In the genomic region with DNA sequence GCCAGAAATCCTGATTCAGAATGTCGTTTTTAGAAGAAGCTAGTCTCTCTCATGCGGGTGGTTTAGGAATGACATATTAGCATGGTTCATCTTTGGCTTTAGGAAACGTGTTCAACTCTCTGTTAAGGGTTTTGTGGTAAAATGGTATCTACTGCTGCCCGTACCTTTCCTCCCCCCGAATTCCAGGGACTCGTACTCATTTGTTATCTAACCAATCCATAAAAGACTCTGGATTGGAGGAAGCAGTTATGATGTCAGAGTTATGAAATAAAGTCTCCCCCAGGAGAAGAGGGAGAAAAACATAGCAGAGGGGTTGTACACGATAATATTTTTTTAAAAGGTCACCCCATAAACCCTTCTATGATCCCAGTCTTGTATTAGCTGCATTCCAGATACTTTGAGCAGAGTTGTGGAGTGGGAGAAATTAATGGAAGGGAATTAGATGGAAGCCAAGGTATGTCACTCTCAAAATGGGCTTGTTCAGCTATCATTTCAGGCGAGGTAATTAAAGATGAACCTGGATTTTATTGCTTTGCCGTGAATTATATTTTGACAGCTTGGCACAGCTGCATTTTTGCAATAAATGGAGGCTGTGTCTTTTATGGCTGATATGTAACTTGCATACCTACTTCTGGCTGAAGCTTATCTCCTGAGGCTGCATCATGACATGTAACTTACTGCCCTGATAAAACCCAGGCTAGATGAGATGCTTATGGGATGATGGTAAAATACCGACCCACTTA, we compare ENCODE assay signal across 1 cellular context.
TF ChIP-seq lines count a peak whose summit lies in the region.

No MANE protein-coding gene starts in this region.

TF ChIP-seq in K562, 482 proteins besides CTCF, POLR2A, EP300 and RAD21 (continued from another document and continues in another):
- TF ChIP-seq NR0B1 (IDR thresholded peaks at IDR 0.05; ENCODE audit: partially characterized antibody): no peak
- no peak for TF ChIP-seq IFI16 (CRISPR knock-in tag; IDR thresholded peaks at IDR 0.05)
- TF ChIP-seq, protein P1, sequence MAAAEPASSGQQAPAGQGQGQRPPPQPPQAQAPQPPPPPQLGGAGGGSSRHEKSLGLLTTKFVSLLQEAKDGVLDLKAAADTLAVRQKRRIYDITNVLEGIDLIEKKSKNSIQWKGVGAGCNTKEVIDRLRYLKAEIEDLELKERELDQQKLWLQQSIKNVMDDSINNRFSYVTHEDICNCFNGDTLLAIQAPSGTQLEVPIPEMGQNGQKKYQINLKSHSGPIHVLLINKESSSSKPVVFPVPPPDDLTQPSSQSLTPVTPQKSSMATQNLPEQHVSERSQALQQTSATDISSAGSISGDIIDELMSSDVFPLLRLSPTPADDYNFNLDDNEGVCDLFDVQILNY (CRISPR knock-in tag; IDR thresholded peaks at IDR 0.05): no peak
- TF ChIP-seq MYNN (IDR thresholded peaks at IDR 0.05): no peak
- no peak for TF ChIP-seq MYNN (CRISPR knock-in tag; IDR thresholded peaks at IDR 0.05)
- no peak for TF ChIP-seq PHB (CRISPR knock-in tag; IDR thresholded peaks at IDR 0.05)
- no peak for TF ChIP-seq TCF7 (IDR thresholded peaks at IDR 0.05; ENCODE audit: borderline replicate concordance)
- TF ChIP-seq ID3 (CRISPR knock-in tag; IDR thresholded peaks at IDR 0.05): no peak
- no peak for TF ChIP-seq ID3 (tag; IDR thresholded peaks at IDR 0.05)
- peak; percentile 86 for TF ChIP-seq FOSL1 (tag; conservative IDR thresholded peaks at IDR 0.05)
- TF ChIP-seq ZNF263 (CRISPR knock-in tag; IDR thresholded peaks at IDR 0.05; ENCODE audit: borderline replicate concordance): no peak
- no peak for TF ChIP-seq EHMT2 (IDR thresholded peaks at IDR 0.05)
- 0 out of 2 replicates have a peak, but pooled peaks have one; percentile 4 for TF ChIP-seq PHTF2 (CRISPR knock-in tag; IDR thresholded peaks at IDR 0.05)
- no peak for TF ChIP-seq TCF3 (CRISPR knock-in tag; IDR thresholded peaks at IDR 0.05)
- TF ChIP-seq, protein P2, sequence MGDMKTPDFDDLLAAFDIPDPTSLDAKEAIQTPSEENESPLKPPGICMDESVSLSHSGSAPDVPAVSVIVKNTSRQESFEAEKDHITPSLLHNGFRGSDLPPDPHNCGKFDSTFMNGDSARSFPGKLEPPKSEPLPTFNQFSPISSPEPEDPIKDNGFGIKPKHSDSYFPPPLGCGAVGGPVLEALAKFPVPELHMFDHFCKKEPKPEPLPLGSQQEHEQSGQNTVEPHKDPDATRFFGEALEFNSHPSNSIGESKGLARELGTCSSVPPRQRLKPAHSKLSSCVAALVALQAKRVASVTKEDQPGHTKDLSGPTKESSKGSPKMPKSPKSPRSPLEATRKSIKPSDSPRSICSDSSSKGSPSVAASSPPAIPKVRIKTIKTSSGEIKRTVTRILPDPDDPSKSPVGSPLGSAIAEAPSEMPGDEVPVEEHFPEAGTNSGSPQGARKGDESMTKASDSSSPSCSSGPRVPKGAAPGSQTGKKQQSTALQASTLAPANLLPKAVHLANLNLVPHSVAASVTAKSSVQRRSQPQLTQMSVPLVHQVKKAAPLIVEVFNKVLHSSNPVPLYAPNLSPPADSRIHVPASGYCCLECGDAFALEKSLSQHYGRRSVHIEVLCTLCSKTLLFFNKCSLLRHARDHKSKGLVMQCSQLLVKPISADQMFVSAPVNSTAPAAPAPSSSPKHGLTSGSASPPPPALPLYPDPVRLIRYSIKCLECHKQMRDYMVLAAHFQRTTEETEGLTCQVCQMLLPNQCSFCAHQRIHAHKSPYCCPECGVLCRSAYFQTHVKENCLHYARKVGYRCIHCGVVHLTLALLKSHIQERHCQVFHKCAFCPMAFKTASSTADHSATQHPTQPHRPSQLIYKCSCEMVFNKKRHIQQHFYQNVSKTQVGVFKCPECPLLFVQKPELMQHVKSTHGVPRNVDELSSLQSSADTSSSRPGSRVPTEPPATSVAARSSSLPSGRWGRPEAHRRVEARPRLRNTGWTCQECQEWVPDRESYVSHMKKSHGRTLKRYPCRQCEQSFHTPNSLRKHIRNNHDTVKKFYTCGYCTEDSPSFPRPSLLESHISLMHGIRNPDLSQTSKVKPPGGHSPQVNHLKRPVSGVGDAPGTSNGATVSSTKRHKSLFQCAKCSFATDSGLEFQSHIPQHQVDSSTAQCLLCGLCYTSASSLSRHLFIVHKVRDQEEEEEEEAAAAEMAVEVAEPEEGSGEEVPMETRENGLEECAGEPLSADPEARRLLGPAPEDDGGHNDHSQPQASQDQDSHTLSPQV (IDR thresholded peaks at IDR 0.05): 0 out of 2 replicates have a peak, but pooled peaks have one; percentile 44
- TF ChIP-seq EGR1 (conservative IDR thresholded peaks at IDR 0.05): no peak
- no peak for TF ChIP-seq POLR3A (IDR thresholded peaks at IDR 0.05; ENCODE audit: borderline replicate concordance, extremely low read depth, insufficient read depth, insufficient read length)
- TF ChIP-seq CREB3L1 (IDR thresholded peaks at IDR 0.05; ENCODE audit: borderline replicate concordance, low read depth): no peak
- TF ChIP-seq KDM2B (CRISPR knock-in tag; IDR thresholded peaks at IDR 0.05): no peak
- TF ChIP-seq, protein P3, sequence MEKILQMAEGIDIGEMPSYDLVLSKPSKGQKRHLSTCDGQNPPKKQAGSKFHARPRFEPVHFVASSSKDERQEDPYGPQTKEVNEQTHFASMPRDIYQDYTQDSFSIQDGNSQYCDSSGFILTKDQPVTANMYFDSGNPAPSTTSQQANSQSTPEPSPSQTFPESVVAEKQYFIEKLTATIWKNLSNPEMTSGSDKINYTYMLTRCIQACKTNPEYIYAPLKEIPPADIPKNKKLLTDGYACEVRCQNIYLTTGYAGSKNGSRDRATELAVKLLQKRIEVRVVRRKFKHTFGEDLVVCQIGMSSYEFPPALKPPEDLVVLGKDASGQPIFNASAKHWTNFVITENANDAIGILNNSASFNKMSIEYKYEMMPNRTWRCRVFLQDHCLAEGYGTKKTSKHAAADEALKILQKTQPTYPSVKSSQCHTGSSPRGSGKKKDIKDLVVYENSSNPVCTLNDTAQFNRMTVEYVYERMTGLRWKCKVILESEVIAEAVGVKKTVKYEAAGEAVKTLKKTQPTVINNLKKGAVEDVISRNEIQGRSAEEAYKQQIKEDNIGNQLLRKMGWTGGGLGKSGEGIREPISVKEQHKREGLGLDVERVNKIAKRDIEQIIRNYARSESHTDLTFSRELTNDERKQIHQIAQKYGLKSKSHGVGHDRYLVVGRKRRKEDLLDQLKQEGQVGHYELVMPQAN (IDR thresholded peaks at IDR 0.05; ENCODE audit: borderline replicate concordance): no peak
- no peak for TF ChIP-seq MECOM (CRISPR knock-in tag; IDR thresholded peaks at IDR 0.05)
- no peak for TF ChIP-seq FIP1L1 (IDR thresholded peaks at IDR 0.05; ENCODE audit: low read depth, low read length, poor library complexity, severe bottlenecking)
- no peak for TF ChIP-seq ZKSCAN1 (IDR thresholded peaks at IDR 0.05; ENCODE audit: low read depth, low read length)
- TF ChIP-seq, protein P4, sequence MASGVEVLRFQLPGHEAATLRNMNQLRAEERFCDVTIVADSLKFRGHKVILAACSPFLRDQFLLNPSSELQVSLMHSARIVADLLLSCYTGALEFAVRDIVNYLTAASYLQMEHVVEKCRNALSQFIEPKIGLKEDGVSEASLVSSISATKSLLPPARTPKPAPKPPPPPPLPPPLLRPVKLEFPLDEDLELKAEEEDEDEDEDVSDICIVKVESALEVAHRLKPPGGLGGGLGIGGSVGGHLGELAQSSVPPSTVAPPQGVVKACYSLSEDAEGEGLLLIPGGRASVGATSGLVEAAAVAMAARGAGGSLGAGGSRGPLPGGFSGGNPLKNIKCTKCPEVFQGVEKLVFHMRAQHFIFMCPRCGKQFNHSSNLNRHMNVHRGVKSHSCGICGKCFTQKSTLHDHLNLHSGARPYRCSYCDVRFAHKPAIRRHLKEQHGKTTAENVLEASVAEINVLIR (CRISPR knock-in tag; IDR thresholded peaks at IDR 0.05): no peak
- TF ChIP-seq POU5F1 (IDR thresholded peaks at IDR 0.05; ENCODE audit: borderline replicate concordance, low read depth, low read length, partially characterized antibody): no peak
- peak; percentile 4; the same call in 1 of the 2 replicates for TF ChIP-seq NFIC (IDR thresholded peaks at IDR 0.05)
- no peak for TF ChIP-seq RUNX1 (IDR thresholded peaks at IDR 0.05; ENCODE audit: low read depth)
- no peak for TF ChIP-seq E2F1 (CRISPR knock-in tag; IDR thresholded peaks at IDR 0.05)
- no peak for TF ChIP-seq NFATC3 (IDR thresholded peaks at IDR 0.05)
- no peak for TF ChIP-seq KAT7 (CRISPR knock-in tag; IDR thresholded peaks at IDR 0.05; ENCODE audit: borderline replicate concordance)
- TF ChIP-seq, protein P5, sequence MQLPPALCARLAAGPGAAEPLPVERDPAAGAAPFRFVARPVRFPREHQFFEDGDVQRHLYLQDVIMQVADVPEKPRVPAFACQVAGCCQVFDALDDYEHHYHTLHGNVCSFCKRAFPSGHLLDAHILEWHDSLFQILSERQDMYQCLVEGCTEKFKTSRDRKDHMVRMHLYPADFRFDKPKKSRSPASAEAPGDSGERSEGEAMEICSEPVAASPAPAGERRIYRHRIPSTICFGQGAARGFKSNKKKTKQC (CRISPR knock-in tag; IDR thresholded peaks at IDR 0.05): no peak
- TF ChIP-seq, protein P6, sequence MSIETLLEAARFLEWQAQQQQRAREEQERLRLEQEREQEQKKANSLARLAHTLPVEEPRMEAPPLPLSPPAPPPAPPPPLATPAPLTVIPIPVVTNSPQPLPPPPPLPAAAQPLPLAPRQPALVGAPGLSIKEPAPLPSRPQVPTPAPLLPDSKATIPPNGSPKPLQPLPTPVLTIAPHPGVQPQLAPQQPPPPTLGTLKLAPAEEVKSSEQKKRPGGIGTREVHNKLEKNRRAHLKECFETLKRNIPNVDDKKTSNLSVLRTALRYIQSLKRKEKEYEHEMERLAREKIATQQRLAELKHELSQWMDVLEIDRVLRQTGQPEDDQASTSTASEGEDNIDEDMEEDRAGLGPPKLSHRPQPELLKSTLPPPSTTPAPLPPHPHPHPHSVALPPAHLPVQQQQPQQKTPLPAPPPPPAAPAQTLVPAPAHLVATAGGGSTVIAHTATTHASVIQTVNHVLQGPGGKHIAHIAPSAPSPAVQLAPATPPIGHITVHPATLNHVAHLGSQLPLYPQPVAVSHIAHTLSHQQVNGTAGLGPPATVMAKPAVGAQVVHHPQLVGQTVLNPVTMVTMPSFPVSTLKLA (conservative IDR thresholded peaks at IDR 0.05): peak in 1 of 2 experiments; percentile 11; a peak in 1 of 4 replicates
- no peak for TF ChIP-seq SIN3B (IDR thresholded peaks at IDR 0.05; ENCODE audit: low read depth)
- TF ChIP-seq SIN3A (IDR thresholded peaks at IDR 0.05; ENCODE audit: borderline replicate concordance in 2 of 2, control insufficient read depth in 1 of 2, low read depth in 2 of 2, low read length in 2 of 2): no peak
- no peak for TF ChIP-seq GTF2F1 (IDR thresholded peaks at IDR 0.05; ENCODE audit: low read depth, low read length)
- peak; percentile 36 for TF ChIP-seq CCNT2 (IDR thresholded peaks at IDR 0.05; ENCODE audit: borderline replicate concordance, extremely low read depth, insufficient read length, low read depth, low read length)
- no peak for TF ChIP-seq BRF1 (IDR thresholded peaks at IDR 0.05; ENCODE audit: borderline replicate concordance, extremely low read depth, insufficient read length)
- TF ChIP-seq ZEB2 (IDR thresholded peaks at IDR 0.05): no peak
- TF ChIP-seq L3MBTL2 (IDR thresholded peaks at IDR 0.05): no peak
- TF ChIP-seq MYC (IDR thresholded peaks at IDR 0.05; ENCODE audit: low read depth, low read length): no peak
- no peak for TF ChIP-seq MYC (CRISPR knock-in tag; IDR thresholded peaks at IDR 0.05; ENCODE audit: borderline replicate concordance, low read depth)
- TF ChIP-seq, protein P7, sequence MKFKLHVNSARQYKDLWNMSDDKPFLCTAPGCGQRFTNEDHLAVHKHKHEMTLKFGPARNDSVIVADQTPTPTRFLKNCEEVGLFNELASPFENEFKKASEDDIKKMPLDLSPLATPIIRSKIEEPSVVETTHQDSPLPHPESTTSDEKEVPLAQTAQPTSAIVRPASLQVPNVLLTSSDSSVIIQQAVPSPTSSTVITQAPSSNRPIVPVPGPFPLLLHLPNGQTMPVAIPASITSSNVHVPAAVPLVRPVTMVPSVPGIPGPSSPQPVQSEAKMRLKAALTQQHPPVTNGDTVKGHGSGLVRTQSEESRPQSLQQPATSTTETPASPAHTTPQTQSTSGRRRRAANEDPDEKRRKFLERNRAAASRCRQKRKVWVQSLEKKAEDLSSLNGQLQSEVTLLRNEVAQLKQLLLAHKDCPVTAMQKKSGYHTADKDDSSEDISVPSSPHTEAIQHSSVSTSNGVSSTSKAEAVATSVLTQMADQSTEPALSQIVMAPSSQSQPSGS (CRISPR knock-in tag; IDR thresholded peaks at IDR 0.05): no peak
